1 cellular context compared by ENCODE assay signal in the genomic region with DNA sequence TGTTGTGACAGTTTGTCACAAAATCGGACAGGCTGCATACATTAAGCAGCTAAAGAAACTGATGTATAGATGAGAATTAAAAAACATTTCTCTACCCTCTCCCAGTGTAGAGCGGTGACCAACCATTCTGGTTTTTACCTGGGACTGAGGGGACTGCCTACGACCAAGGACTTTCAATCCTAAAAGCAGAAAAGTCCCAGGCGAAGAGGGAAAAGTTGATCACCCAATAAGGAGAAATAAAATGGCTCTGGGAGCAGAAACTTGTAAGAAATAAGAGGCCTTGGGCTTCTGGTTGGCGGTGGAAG.
TF ChIP-seq lines count a peak whose summit lies in the region.

No MANE protein-coding gene starts in this region.

TF ChIP-seq in HCT116, 20 proteins besides CTCF, POLR2A, EP300 and RAD21 (continued from another document):
- TF ChIP-seq, protein P1, sequence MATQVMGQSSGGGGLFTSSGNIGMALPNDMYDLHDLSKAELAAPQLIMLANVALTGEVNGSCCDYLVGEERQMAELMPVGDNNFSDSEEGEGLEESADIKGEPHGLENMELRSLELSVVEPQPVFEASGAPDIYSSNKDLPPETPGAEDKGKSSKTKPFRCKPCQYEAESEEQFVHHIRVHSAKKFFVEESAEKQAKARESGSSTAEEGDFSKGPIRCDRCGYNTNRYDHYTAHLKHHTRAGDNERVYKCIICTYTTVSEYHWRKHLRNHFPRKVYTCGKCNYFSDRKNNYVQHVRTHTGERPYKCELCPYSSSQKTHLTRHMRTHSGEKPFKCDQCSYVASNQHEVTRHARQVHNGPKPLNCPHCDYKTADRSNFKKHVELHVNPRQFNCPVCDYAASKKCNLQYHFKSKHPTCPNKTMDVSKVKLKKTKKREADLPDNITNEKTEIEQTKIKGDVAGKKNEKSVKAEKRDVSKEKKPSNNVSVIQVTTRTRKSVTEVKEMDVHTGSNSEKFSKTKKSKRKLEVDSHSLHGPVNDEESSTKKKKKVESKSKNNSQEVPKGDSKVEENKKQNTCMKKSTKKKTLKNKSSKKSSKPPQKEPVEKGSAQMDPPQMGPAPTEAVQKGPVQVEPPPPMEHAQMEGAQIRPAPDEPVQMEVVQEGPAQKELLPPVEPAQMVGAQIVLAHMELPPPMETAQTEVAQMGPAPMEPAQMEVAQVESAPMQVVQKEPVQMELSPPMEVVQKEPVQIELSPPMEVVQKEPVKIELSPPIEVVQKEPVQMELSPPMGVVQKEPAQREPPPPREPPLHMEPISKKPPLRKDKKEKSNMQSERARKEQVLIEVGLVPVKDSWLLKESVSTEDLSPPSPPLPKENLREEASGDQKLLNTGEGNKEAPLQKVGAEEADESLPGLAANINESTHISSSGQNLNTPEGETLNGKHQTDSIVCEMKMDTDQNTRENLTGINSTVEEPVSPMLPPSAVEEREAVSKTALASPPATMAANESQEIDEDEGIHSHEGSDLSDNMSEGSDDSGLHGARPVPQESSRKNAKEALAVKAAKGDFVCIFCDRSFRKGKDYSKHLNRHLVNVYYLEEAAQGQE (IDR thresholded peaks at IDR 0.05; ENCODE audit: low read depth), result no peak
- TF ChIP-seq, protein P2, sequence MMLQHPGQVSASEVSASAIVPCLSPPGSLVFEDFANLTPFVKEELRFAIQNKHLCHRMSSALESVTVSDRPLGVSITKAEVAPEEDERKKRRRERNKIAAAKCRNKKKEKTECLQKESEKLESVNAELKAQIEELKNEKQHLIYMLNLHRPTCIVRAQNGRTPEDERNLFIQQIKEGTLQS (IDR thresholded peaks at IDR 0.05), result no peak
- no peak for TF ChIP-seq SRF (IDR thresholded peaks at IDR 0.05; ENCODE audit: low read depth)
- TF ChIP-seq, protein P3, sequence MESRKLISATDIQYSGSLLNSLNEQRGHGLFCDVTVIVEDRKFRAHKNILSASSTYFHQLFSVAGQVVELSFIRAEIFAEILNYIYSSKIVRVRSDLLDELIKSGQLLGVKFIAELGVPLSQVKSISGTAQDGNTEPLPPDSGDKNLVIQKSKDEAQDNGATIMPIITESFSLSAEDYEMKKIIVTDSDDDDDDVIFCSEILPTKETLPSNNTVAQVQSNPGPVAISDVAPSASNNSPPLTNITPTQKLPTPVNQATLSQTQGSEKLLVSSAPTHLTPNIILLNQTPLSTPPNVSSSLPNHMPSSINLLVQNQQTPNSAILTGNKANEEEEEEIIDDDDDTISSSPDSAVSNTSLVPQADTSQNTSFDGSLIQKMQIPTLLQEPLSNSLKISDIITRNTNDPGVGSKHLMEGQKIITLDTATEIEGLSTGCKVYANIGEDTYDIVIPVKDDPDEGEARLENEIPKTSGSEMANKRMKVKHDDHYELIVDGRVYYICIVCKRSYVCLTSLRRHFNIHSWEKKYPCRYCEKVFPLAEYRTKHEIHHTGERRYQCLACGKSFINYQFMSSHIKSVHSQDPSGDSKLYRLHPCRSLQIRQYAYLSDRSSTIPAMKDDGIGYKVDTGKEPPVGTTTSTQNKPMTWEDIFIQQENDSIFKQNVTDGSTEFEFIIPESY (IDR thresholded peaks at IDR 0.05; ENCODE audit: extremely low read depth, insufficient replicate concordance, low read length), result no peak
- TF ChIP-seq SP1 (IDR thresholded peaks at IDR 0.05; ENCODE audit: low read depth), result no peak
- TF ChIP-seq POLR2AphosphoS5 (IDR thresholded peaks at IDR 0.05; ENCODE audit: low read depth, low read length), result no peak
- no peak for TF ChIP-seq CEBPB (IDR thresholded peaks at IDR 0.05; ENCODE audit: low read depth)
- no peak for TF ChIP-seq FOSL1 (IDR thresholded peaks at IDR 0.05; ENCODE audit: low read depth)
- no peak for TF ChIP-seq CBX3 (IDR thresholded peaks at IDR 0.05; ENCODE audit: low read depth)
